25 cellular contexts compared by ENCODE assay signal in the genomic region with DNA sequence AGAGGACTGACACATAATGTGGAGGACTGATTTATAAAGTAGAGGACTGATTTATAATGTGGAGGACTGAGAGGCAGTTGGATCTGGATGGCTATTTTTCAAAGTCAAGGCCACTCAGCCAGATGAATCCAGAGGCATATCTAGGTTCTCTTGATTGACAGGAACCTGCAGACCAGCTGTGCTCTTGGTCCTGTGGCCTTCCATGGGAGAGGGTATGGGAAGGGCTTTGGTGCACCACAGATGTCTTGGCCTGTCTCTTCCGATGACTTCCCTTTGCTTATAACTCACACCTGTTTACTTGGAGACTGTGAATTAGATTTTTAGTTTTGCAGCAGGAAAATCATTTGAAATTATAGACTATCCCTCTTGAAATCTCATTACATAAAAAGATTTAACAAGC.
"Had no signal": no experiment of that assay in that cellular context is flagged by ENCODE, and none has a peak within 500 bp of the region (broad histone marks: within the 10 kb centered on the region; RNA-seq: fewer than 3 reads in every experiment).

No MANE protein-coding gene starts in this region.

- ATAC-seq: natural killer cell; right cardiac atrium; sciatic nerve; stimulated activated effector memory CD8-positive, alpha-beta T cell treated with anti-CD3 and anti-CD28 coated beads, Interleukin-12 subunit alpha, Interleukin-12 subunit beta, amount 100 ng/mL, for 72 hours; stimulated activated naive B cell treated with anti-CD40 and anti-IgM and Interleukin-4, amounts not matched to agents 10 μg/mL and 1 μg/mL and 100 μg/mL, for 72 hours had no signal

- H3K4me3 ChIP-seq: neural progenitor cell, ovary, psoas muscle, stomach, thoracic aorta, thyroid gland, tibial nerve, upper lobe of left lung, vagina had no signal

- H3K27me3 ChIP-seq: neural progenitor cell, ovary, stomach, thyroid gland, tibial nerve, upper lobe of left lung, vagina had no signal

- DNase-seq: natural killer cell; occipital lobe; ovary; posterior cingulate gyrus; psoas muscle; right cardiac atrium; small intestine; stimulated activated CD4-positive, alpha-beta T cell treated with anti-CD3 and anti-CD28 coated beads, Interleukin-15, amount 100 ng/mL, for 24 hours; stimulated activated CD4-positive, alpha-beta T cell treated with anti-CD3 and anti-CD28 coated beads, Interleukin-2, amount 100 ng/mL, for 24 hours; stimulated activated CD4-positive, alpha-beta T cell treated with anti-CD3 and anti-CD28 coated beads, Interleukin-2, amount 100 ng/mL, for 48 hours; stimulated activated CD4-positive, alpha-beta T cell treated with anti-CD3 and anti-CD28 coated beads, Interleukin-4, amount 100 ng/mL, for 24 hours; stimulated activated naive B cell treated with anti-CD40 and anti-IgM and Interleukin-4, amounts not matched to agents 10 μg/mL and 1 μg/mL and 100 μg/mL, for 72 hours; stimulated activated naive CD4-positive, alpha-beta T cell treated with Interleukin-2 at 50 U/mL for 16 hours; stomach; thyroid gland; trophoblast cell; upper lobe of left lung had no signal

- H3K9me3 ChIP-seq: ovary, psoas muscle, stomach, thyroid gland, upper lobe of left lung, vagina had no signal

- H3K4me2 ChIP-seq: neural progenitor cell had no signal

- H3K9ac ChIP-seq: neural progenitor cell, parathyroid adenoma had no signal

- H3K36me3 ChIP-seq: neural progenitor cell, ovary, stomach, thoracic aorta, thyroid gland, tibial nerve, upper lobe of left lung, vagina had no signal

- H3K4me1 ChIP-seq: vagina had no signal

- H2AFZ ChIP-seq: neural progenitor cell, parathyroid adenoma had no signal

- FAIRE-seq: small intestine, urothelium cell line had no signal

- H3K27ac ChIP-seq: neural progenitor cell, ovary, parathyroid adenoma, psoas muscle, stomach, thoracic aorta, thyroid gland, upper lobe of left lung, vagina had no signal
